ENCODE assay signal across 16 cellular contexts in the genomic region with DNA sequence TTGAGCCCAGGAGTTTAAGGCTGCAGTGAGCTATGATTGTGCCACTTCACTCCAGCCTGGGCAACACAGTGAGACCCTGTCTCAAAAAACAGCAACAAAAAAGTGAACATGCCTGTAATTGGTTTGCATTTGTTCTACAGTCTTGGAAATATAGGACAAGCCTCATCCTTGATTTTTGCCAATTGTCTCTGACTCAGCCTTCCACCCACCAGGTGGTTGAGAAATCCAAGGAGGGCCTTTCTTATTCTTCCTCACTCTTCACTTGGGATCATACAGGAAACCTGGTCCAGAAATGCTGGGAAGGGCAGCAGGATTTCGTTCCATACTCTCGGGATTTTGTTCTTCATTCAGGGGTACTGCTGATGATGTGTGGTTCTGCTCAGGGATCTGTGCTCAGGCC.
"Had no signal": no experiment of that assay in that cellular context is flagged by ENCODE, and none has a peak within 500 bp of the region (broad histone marks: within the 10 kb centered on the region; RNA-seq: fewer than 3 reads in every experiment).

No MANE protein-coding gene starts in this region.

- H3K27ac Mint-ChIP-seq: activated CD4-positive, alpha-beta T cell treated with anti-CD3 and anti-CD28 coated beads, Interleukin-2, amount 10 ng/mL, durations not matched to agents 24 days and 14 days; memory B cell had no signal

- ATAC-seq: natural killer cell had no signal

- H3K4me3 ChIP-seq: left ventricle myocardium inferior, skin epidermis, tibial nerve, uterus had no signal

- H3K36me3 Mint-ChIP-seq: natural killer cell had no signal

- H3K4me3 Mint-ChIP-seq: activated CD4-positive, alpha-beta T cell treated with anti-CD3 and anti-CD28 coated beads, Interleukin-2, amount 10 ng/mL, durations not matched to agents 24 days and 14 days; memory B cell; natural killer cell had no signal

- H3K27me3 Mint-ChIP-seq: memory B cell had no signal

- DNase-seq: activated CD4-positive, alpha-beta T cell treated with anti-CD3 and anti-CD28 coated beads, Interleukin-2, amount 10 ng/mL, durations not matched to agents 24 days and 14 days; activated CD4-positive, CD25-positive, alpha-beta regulatory T cell; activated CD8-positive, alpha-beta memory T cell treated with anti-CD3 and anti-CD28 coated beads, Interleukin-2, amount 50 U/mL, for 48 hours; aorta; erythroblast; glutamatergic neuron; left ventricle myocardium inferior; natural killer cell; posterior cingulate gyrus; stimulated activated CD4-positive, alpha-beta T cell treated with anti-CD3 and anti-CD28 coated beads, Interleukin-15, amount 100 ng/mL, for 24 hours; stimulated activated CD4-positive, alpha-beta T cell treated with anti-CD3 and anti-CD28 coated beads, Interleukin-4, amount 100 ng/mL, for 1 hour; stimulated activated naive CD4-positive, alpha-beta T cell; uterus had no signal
